Comparison of ENCODE assay signal across 20 cellular contexts in the genomic region with DNA sequence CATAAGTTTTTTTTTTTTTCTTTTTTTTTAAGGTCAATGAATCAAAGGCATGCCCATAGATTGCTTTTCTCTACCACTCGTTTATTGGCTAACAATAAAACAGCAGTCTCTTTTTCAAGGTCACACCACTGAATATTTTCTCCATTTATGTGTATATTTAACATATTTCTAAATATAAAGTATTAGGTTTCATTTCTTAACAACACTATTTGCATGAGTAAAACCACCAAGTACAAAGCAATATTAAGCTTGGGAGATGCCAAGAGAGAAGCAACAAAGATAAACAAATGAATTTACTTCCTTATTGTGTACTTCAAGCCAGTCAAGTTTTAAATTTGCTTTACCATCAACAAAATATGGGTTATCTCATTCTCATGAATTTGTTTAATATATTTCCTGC.
A peak's percentile ranks its signal among the peaks of the same experiment; 100 is the strongest.
DNase-seq lines count a peak whose midpoint lies in the region; ATAC-seq and TF ChIP-seq lines count a peak whose summit lies in the region.
"Had no signal": no experiment of that assay in that cellular context is flagged by ENCODE, and none has a peak within 500 bp of the region (broad histone marks: within the 10 kb centered on the region; RNA-seq: fewer than 3 reads in every experiment).

No MANE protein-coding gene starts in this region.

- no CpG with 5 or more reads among the region's 1 CpG for WGBS in mesendoderm (ENCODE audit: extremely low coverage, insufficient coverage, low lambda C conversion rate)

- H3K56ac ChIP-seq in mesendoderm (ENCODE audit: low read length) = no peak overlapping the region

- peak overlapping the region; percentile 35 for H2AFZ ChIP-seq in KMS-11 (ENCODE audit: low read depth)

- H2AK5ac ChIP-seq in mesendoderm (ENCODE audit: low read length) = no peak overlapping the region

- no peaks in the 10 kb centered on the region for H3K79me1 ChIP-seq in mesendoderm (ENCODE audit: low read length)

- no peaks in the 10 kb centered on the region for H3K9me3 ChIP-seq in BLaER1
- H3K9me3 ChIP-seq: adrenal gland, ovary had no signal

- TF ChIP-seq POLR2A in erythroblast (IDR thresholded peaks at IDR 0.05; ENCODE audit: low read length) = no peak

- no peak overlapping the region for H3K18ac ChIP-seq in mesendoderm (ENCODE audit: low read length)

- H3K9ac ChIP-seq in BLaER1 (no peak overlapping the region), KMS-11 (peak overlapping the region; percentile 34), mesendoderm (ENCODE audit: low read length) (no peak overlapping the region)

- no peak overlapping the region for H2BK5ac ChIP-seq in mesendoderm (ENCODE audit: low read length)

- H3K79me2 ChIP-seq in KMS-11 (ENCODE audit: insufficient read depth, low read depth) = no peaks in the 10 kb centered on the region
- H3K79me2 ChIP-seq in mesendoderm (ENCODE audit: control insufficient read depth, insufficient read depth, low read length) = no peaks in the 10 kb centered on the region

- no peaks in the 10 kb centered on the region for H3K36me3 ChIP-seq in BLaER1
- H3K36me3 ChIP-seq in KMS-11 (ENCODE audit: insufficient read depth) = no peaks in the 10 kb centered on the region
- H3K36me3 ChIP-seq in mesendoderm (ENCODE audit: control insufficient read depth, insufficient read depth, low read length) = no peaks in the 10 kb centered on the region
- H3K36me3 ChIP-seq: adrenal gland, ovary had no signal

- no peak overlapping the region for H2BK120ac ChIP-seq in mesendoderm (ENCODE audit: low read depth, low read length)

- H2BK15ac ChIP-seq in mesendoderm (replicated peaks; ENCODE audit: low read depth) = no peak overlapping the region

- H4K20me1 ChIP-seq in BLaER1 (no peaks in the 10 kb centered on the region), KMS-11 (ENCODE audit: insufficient read depth) (no peaks in the 10 kb centered on the region)

- no peak overlapping the region for H3K4me3 ChIP-seq in BLaER1
- no peak overlapping the region for H3K4me3 ChIP-seq in KMS-11 (IDR thresholded peaks at IDR 0.05; ENCODE audit: insufficient read depth, low read depth, low read length)
- no peak overlapping the region for H3K4me3 ChIP-seq in mesendoderm (ENCODE audit: low read length)
- H3K4me3 ChIP-seq: adrenal gland, ovary had no signal

- no peak overlapping the region for H4K8ac ChIP-seq in mesendoderm (ENCODE audit: low read depth, low read length)

- H3K23ac ChIP-seq in mesendoderm (ENCODE audit: low read length) = no peak overlapping the region

- peak overlapping the region; percentile 14; the same call in 1 of the 2 replicates for H3K4me2 ChIP-seq in BLaER1
- peak overlapping the region; percentile 59 for H3K4me2 ChIP-seq in KMS-11
- H3K4me2 ChIP-seq in mesendoderm (ENCODE audit: low read length) = no peak overlapping the region

- H3K27ac ChIP-seq in BLaER1 = no peak overlapping the region
- peak overlapping the region; percentile 79 for H3K27ac ChIP-seq in KMS-11
- H3K27ac ChIP-seq in mesendoderm (ENCODE audit: low read depth, low read length) = no peak overlapping the region
- H3K27ac ChIP-seq: adrenal gland, C4-2B, ovary, RWPE1 had no signal

- ATAC-seq in GM19463 (IDR thresholded peaks at IDR 0.05; ENCODE audit: unreplicated experiment) (peak; percentile 32), HG02938 (IDR thresholded peaks at IDR 0.05; ENCODE audit: unreplicated experiment) (peak; percentile 15), GM19455 (IDR thresholded peaks at IDR 0.05; ENCODE audit: unreplicated experiment) (no peak)

- TF ChIP-seq CTCF in KMS-11 (conservative IDR thresholded peaks at IDR 0.05; ENCODE audit: low read depth, low read length) = no peak

- H3K4me1 ChIP-seq in BLaER1 = peaks cover 12% of the 10 kb centered on the region
- H3K4me1 ChIP-seq in KMS-11 (ENCODE audit: low read depth, poor library complexity, severe bottlenecking) = peaks cover 85% of the 10 kb centered on the region
- peaks cover 2% of the 10 kb centered on the region for H3K4me1 ChIP-seq in mesendoderm (ENCODE audit: control insufficient read depth, low read depth, low read length)
- H3K4me1 ChIP-seq: adrenal gland had no signal

- no peak overlapping the region for H4K5ac ChIP-seq in mesendoderm (ENCODE audit: low read length)

- H3K27me3 ChIP-seq in BLaER1 = no peaks in the 10 kb centered on the region
- H3K27me3 ChIP-seq in KMS-11 (ENCODE audit: insufficient read depth, low read depth) = no peaks in the 10 kb centered on the region
- H3K27me3 ChIP-seq in mesendoderm (ENCODE audit: insufficient read depth, low read length, poor library complexity) = no peaks in the 10 kb centered on the region
- H3K27me3 ChIP-seq: adrenal gland, ovary had no signal

- DNase-seq in GM19238 (ENCODE audit: insufficient read length, low spot score) = no peak
- DNase-seq in mesendoderm = no peak
- no peak for DNase-seq in erythroblast (lab: John Stamatoyannopoulos, UW)
- DNase-seq: 8988T; activated CD4-positive, alpha-beta memory T cell treated with anti-CD3 and anti-CD28 coated beads, Interleukin-2, amount 10 ng/mL, durations not matched to agents 7 days and 5 days; adrenal gland; central memory CD4-positive, alpha-beta T cell; foreskin fibroblast; H7; MV-4-11; NCI-H82; ovary; stimulated activated CD4-positive, alpha-beta T cell treated with anti-CD3 and anti-CD28 coated beads, Interleukin-4, amount 100 ng/mL, for 1 hour had no signal

- H3K4ac ChIP-seq in mesendoderm (ENCODE audit: low read depth, low read length) = no peak overlapping the region
